7 cellular contexts compared by ENCODE assay signal in the genomic region with DNA sequence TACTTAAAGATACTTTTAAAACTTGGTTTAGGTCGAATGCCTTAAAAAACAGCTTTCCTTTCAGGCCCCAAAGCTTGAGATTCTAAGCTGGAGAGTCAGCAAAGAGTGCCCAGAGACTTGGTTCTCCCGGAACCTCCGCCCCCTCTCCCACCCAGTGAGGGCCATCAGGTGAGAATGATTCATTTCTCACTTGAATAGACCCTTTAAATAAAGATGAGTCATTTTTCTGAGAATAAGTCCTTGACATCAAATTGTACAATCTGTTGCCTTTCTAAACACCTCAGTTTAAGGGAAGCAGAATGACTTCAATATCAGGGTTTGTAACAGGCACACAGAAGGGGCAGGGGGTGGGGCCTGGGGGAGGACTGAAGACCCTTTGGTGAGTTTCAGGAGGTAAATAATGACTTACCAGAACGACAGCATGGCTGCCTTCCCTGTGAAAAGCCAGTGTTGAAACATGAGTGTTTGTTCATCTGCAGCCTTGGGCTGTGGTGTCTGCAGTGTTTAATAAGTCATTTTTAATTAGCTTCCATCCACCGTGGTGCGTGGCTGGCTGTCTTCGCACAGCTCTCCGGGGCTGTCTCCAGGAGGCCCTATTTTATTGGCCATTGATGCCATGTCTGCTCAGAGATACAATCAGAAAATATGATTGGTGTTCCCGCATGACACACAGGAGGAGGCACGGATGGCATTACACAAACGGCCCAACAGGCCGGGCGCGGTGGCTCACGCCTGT.
DNase-seq lines count a peak whose midpoint lies in the region; ATAC-seq and TF ChIP-seq lines count a peak whose summit lies in the region.

No MANE protein-coding gene starts in this region.

- DNase-seq in WTC11 (ENCODE audit: low spot score) (no peak), lung (ENCODE audit: low spot score) (no peak), type B pancreatic cell (ENCODE audit: extremely low spot score, unreplicated experiment) (no peak), G401 (ENCODE audit: low spot score) (no peak)

- WGBS in lung, 2 donors = 76 to 87% methylated on average over 15 of the region's 15 CpGs

- H3K27me3 Mint-ChIP-seq in WTC11 (ENCODE audit: low read depth) (no peaks in the 10 kb centered on the region), type B pancreatic cell (peaks cover 9% of the 10 kb centered on the region)

- TF ChIP-seq CTCF in WTC11 (IDR thresholded peaks at IDR 0.05) (no peak), lung (IDR thresholded peaks at IDR 0.05; ENCODE audit: control extremely low read depth, extremely low read depth) (no peak), type B pancreatic cell (conservative IDR thresholded peaks at IDR 0.05) (no peak)

- H3K4me1 ChIP-seq in lung (ENCODE audit: control insufficient read depth in 2 of 2, insufficient read depth in 2 of 2, low read length in 2 of 2) = peaks cover 0 to 2% of the 10 kb centered on the region in 2 donors

- H3K4me1 Mint-ChIP-seq in WTC11 = peaks cover 19% of the 10 kb centered on the region
- peaks cover 7% of the 10 kb centered on the region for H3K4me1 Mint-ChIP-seq in type B pancreatic cell (ENCODE audit: unreplicated experiment)

- H3K4me3 ChIP-seq in lung = no peak overlapping the region

- no peak overlapping the region for H3K27ac Mint-ChIP-seq in WTC11
- H3K27ac Mint-ChIP-seq in type B pancreatic cell = no peak overlapping the region

- CTCF ChIA-PET in WTC11 (lab: Charles Lee) = interaction anchor here (0.6 to 3.5 kb wide), 22 partner anchors 8 to 307 kb away, joined by 3 to 32 read pairs (median 4); no protein-coding TSS in a partner anchor

- no peaks in the 10 kb centered on the region for H3K9me3 ChIP-seq in lung (ENCODE audit: control insufficient read depth in 2 of 2, insufficient read depth in 1 of 2, low read length in 1 of 2)

- H3K27me3 ChIP-seq in lung (ENCODE audit: control insufficient read depth, insufficient read depth) = no peaks in the 10 kb centered on the region

- H3K4me3 Mint-ChIP-seq in WTC11 = no peak overlapping the region
- H3K4me3 Mint-ChIP-seq in type B pancreatic cell = no peak overlapping the region

- in situ Hi-C loops in G401 (cut with HindIII; ENCODE audit: low sequenced_read_pairs) = no loop called here

- POLR2A ChIA-PET in WTC11 (lab: Charles Lee) = interaction anchor here (0.6 kb wide), 1 partner anchor 154 kb away, joined by 4 read pairs; no protein-coding TSS in a partner anchor

- H3K27ac ChIP-seq in lung (ENCODE audit: low read depth in 1 of 2, low read length in 1 of 2) = no peak overlapping the region

- no peaks in the 10 kb centered on the region for H3K36me3 Mint-ChIP-seq in WTC11
- H3K36me3 Mint-ChIP-seq in type B pancreatic cell = no peaks in the 10 kb centered on the region

- ATAC-seq in GM18868 (IDR thresholded peaks at IDR 0.05; ENCODE audit: unreplicated experiment) (peak; percentile 70), HG03095 (IDR thresholded peaks at IDR 0.05; ENCODE audit: unreplicated experiment) (peak; percentile 53), WTC11 (peak; percentile 45), lung (ENCODE audit: insufficient read depth, low FRiP score) (peak; percentile 64), HG02938 (IDR thresholded peaks at IDR 0.05; ENCODE audit: unreplicated experiment) (no peak)

- peaks cover under 1% of the 10 kb centered on the region; the same call in 1 of the 2 replicates for H3K9me3 Mint-ChIP-seq in WTC11
- no peaks in the 10 kb centered on the region for H3K9me3 Mint-ChIP-seq in type B pancreatic cell

- H3K36me3 ChIP-seq in lung (ENCODE audit: control insufficient read depth in 2 of 2, insufficient read depth in 2 of 2, low read length in 2 of 2) = no peaks in the 10 kb centered on the region

TF ChIP-seq in WTC11, 78 proteins besides CTCF, POLR2A, EP300 and RAD21 (continues in another document):
- TF ChIP-seq AFF4 (CRISPR knock-in tag; IDR thresholded peaks at IDR 0.05; ENCODE audit: borderline replicate concordance) (no peak), ZNF219 (CRISPR knock-in tag; IDR thresholded peaks at IDR 0.05; ENCODE audit: borderline replicate concordance) (no peak), ZSCAN18 (CRISPR knock-in tag; IDR thresholded peaks at IDR 0.05) (no peak), USF1 (CRISPR knock-in tag; IDR thresholded peaks at IDR 0.05) (no peak), SP1 (CRISPR knock-in tag; conservative IDR thresholded peaks at IDR 0.05) (no peak), ZNF138 (CRISPR knock-in tag; conservative IDR thresholded peaks at IDR 0.05) (no peak), EMX1 (CRISPR knock-in tag; IDR thresholded peaks at IDR 0.05) (no peak), ZNF671 (CRISPR knock-in tag; IDR thresholded peaks at IDR 0.05) (no peak), ZMAT4 (CRISPR knock-in tag; IDR thresholded peaks at IDR 0.05) (no peak), NR3C1 (CRISPR knock-in tag; conservative IDR thresholded peaks at IDR 0.05; ENCODE audit: low read depth) (no peak), FOXP1 (CRISPR knock-in tag; IDR thresholded peaks at IDR 0.05; ENCODE audit: borderline replicate concordance) (no peak), GTF2I (CRISPR knock-in tag; conservative IDR thresholded peaks at IDR 0.05) (no peak)
- TF ChIP-seq, protein P1, sequence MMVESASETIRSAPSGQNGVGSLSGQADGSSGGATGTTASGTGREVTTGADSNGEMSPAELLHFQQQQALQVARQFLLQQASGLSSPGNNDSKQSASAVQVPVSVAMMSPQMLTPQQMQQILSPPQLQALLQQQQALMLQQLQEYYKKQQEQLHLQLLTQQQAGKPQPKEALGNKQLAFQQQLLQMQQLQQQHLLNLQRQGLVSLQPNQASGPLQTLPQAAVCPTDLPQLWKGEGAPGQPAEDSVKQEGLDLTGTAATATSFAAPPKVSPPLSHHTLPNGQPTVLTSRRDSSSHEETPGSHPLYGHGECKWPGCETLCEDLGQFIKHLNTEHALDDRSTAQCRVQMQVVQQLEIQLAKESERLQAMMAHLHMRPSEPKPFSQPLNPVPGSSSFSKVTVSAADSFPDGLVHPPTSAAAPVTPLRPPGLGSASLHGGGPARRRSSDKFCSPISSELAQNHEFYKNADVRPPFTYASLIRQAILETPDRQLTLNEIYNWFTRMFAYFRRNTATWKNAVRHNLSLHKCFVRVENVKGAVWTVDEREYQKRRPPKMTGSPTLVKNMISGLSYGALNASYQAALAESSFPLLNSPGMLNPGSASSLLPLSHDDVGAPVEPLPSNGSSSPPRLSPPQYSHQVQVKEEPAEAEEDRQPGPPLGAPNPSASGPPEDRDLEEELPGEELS (CRISPR knock-in tag; IDR thresholded peaks at IDR 0.05) = no peak
